In the genomic region with DNA sequence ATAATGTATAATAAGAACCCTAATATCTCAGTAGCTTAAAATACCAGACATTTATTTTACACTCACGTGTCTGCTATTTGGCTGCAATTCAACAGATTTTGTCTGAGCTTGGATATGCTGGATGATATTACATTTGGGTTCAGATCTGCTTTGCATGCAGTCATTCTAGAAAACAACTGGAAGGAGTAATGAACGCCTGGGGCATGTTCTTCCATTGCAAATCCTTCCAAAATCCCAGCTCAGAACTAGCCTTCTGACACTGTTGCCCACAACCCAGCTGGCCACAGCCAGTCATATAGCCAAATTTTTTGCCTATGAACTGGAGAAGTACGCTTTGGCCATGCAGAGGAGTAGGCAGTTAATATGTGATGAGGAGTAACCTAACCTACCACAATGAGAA, we compare ENCODE assay signal across 28 cellular contexts.
"Had no signal": no experiment of that assay in that cellular context is flagged by ENCODE, and none has a peak within 500 bp of the region (broad histone marks: within the 10 kb centered on the region; RNA-seq: fewer than 3 reads in every experiment).

No MANE protein-coding gene starts in this region.

- H3K9ac ChIP-seq: KMS-11 had no signal

- H3K27ac ChIP-seq: KMS-11, Peyer's patch had no signal

- H3K9me3 ChIP-seq: Peyer's patch had no signal

- DNase-seq: activated CD4-positive, alpha-beta memory T cell treated with anti-CD3 and anti-CD28 coated beads for 36 hours; activated CD4-positive, alpha-beta T cell treated with anti-CD3 and anti-CD28 coated beads for 36 hours; activated CD4-positive, alpha-beta T cell treated with anti-CD3 and anti-CD28 coated beads, Interleukin-2, amount 50 U/mL, for 1 hour; activated CD8-positive, alpha-beta memory T cell treated with anti-CD3 and anti-CD28 coated beads, Interleukin-2, amount 50 U/mL, for 4 hours; activated gamma-delta T cell treated with Interleukin-2 at 50 U/mL for 16 hours; activated naive CD4-positive, alpha-beta T cell treated with anti-CD3 and anti-CD28 coated beads for 36 hours; activated T-cell treated with anti-CD3 and anti-CD28 coated beads for 4 hours; activated T-cell treated with anti-CD3 and anti-CD28 coated beads, Interleukin-2, amount 50 U/mL, for 4 hours; anterior cingulate cortex; caudate nucleus; cerebellar nuclear complex; NCI-H1105; NCI-H1417 treated with DMSO at 0.1 percent for 48 hours; NCI-H187 treated with DMSO at 0.1 percent for 48 hours; NCI-H2081 treated with DMSO at 0.1 percent for 48 hours; NCI-H226; NCI-H446 treated with DMSO at 0.1 percent for 48 hours; NCI-H524; PC-3; Peyer's patch; RPMI8226; SIG-M5; SW 1271; T-helper 1 cell had no signal

- H3K4me3 ChIP-seq: Peyer's patch had no signal

- H3K27me3 ChIP-seq: Peyer's patch had no signal

- H3K36me3 ChIP-seq: Peyer's patch had no signal

- H3K4me1 ChIP-seq: Peyer's patch had no signal

- H3K4me2 ChIP-seq: KMS-11 had no signal

- ATAC-seq: activated CD4-positive, alpha-beta T cell treated with anti-CD3 and anti-CD28 coated beads for 36 hours; activated CD4-positive, CD25-positive, alpha-beta regulatory T cell treated with anti-CD3 and anti-CD28 coated beads, Interleukin-2, amount 50 U/mL, for 24 hours; activated naive CD4-positive, alpha-beta T cell treated with anti-CD3 and anti-CD28 coated beads, Interleukin-2, amount 50 U/mL, for 72 hours; activated T-cell treated with anti-CD3 and anti-CD28 coated beads, Interleukin-2, amount 50 U/mL, for 4 hours; PC-3; WTC11 had no signal
